In the genomic region with DNA sequence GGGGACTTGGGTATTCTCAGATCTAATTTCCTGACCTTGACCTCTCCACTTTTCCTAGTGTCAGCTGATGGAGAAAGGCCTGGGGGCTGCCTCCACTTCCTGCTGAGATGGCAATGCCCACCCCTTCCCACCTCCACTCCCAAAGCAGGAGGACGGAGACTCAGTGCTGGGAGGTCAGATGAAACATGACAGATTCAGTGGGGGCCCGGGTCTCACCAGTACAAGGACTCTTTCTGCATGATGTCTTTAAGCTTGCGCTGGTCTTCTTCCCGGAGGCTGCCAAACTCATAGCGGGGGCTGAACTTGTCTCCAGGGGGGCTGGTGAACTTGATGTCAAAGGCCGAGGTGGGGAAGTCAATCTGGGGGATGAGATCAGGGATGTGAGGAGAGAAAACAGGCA, we compare ENCODE assay signal across 17 cellular contexts. TPM values are rescaled to one million over a fixed set of nuclear protein-coding genes. Genes with fewer than 3 reads are reported as not detected.
A peak's percentile ranks its signal among the peaks of the same experiment; 100 is the strongest.
DNase-seq lines count a peak whose midpoint lies in the region; ATAC-seq and TF ChIP-seq lines count a peak whose summit lies in the region.
"Had no signal": no experiment of that assay in that cellular context is flagged by ENCODE, and none has a peak within 500 bp of the region (broad histone marks: within the 10 kb centered on the region; RNA-seq: fewer than 3 reads in every experiment).

No MANE protein-coding gene starts in this region.

- no peak for ATAC-seq in activated naive CD4-positive, alpha-beta T cell treated with anti-CD3 and anti-CD28 coated beads, Interleukin-2, amount 50 U/mL, for 72 hours
- no peak for ATAC-seq in naive thymus-derived CD4-positive, alpha-beta T cell

- H3K27ac ChIP-seq in naive thymus-derived CD4-positive, alpha-beta T cell (ENCODE audit: low read depth, low read length): no peak overlapping the region
- peak overlapping the region in 4 of 5 donors; percentile 8 to 93 (median 87) for H3K27ac ChIP-seq in stomach
- H3K27ac ChIP-seq: SJSA1 had no signal

- CTCF ChIA-PET in activated naive CD4-positive, alpha-beta T cell treated with anti-CD3 and anti-CD28 coated beads, Interleukin-2, amount 10 ng/mL, durations not matched to agents 7 days and 5 days (lab: Charles Lee): interaction anchor here (0.7 to 15.5 kb wide), 20 partner anchors 7 to 360 kb away, joined by 3 to 508 read pairs (median 8); a partner anchor contains a TSS
- CTCF ChIA-PET in naive thymus-derived CD4-positive, alpha-beta T cell (lab: Charles Lee): interaction anchor here (0.7 to 22.5 kb wide), 16 partner anchors 9 to 360 kb away, joined by 3 to 434 read pairs (median 5); a partner anchor contains a TSS

- no peaks in the 10 kb centered on the region for H3K27me3 ChIP-seq in naive thymus-derived CD4-positive, alpha-beta T cell (ENCODE audit: control insufficient read depth in 2 of 2, insufficient read depth in 2 of 2, low read length in 2 of 2)
- no peaks in the 10 kb centered on the region for H3K27me3 ChIP-seq in stomach
- H3K27me3 ChIP-seq: SJSA1 had no signal

- peaks cover 0 to 8% of the 10 kb centered on the region in 2 donors for H3K4me1 ChIP-seq in naive thymus-derived CD4-positive, alpha-beta T cell (ENCODE audit: control insufficient read depth in 2 of 2, insufficient read depth in 2 of 2, low read length in 2 of 2)
- H3K4me1 ChIP-seq in stomach: peaks cover 32 to 72% (median 58%) of the 10 kb centered on the region in 4 donors
- H3K4me1 ChIP-seq: SJSA1 had no signal

- WGBS in stomach, 5 donors: 72 to 92% (median 84%) methylated on average over 4 to 6 of the region's 6 CpGs

- H3K36me3 Mint-ChIP-seq in activated naive CD4-positive, alpha-beta T cell treated with anti-CD3 and anti-CD28 coated beads, Interleukin-2, amount 50 U/mL, for 72 hours: peaks cover 0 to 17% of the 10 kb centered on the region in 2 donors
- H3K36me3 Mint-ChIP-seq in activated naive CD4-positive, alpha-beta T cell treated with anti-CD3 and anti-CD28 coated beads, Interleukin-2, amount 10 ng/mL, durations not matched to agents 7 days and 5 days: peaks cover 54% of the 10 kb centered on the region
- peaks cover 85% of the 10 kb centered on the region for H3K36me3 Mint-ChIP-seq in brain
- peaks cover 0 to 48% (median 17%) of the 10 kb centered on the region in 5 donors for H3K36me3 Mint-ChIP-seq in naive thymus-derived CD4-positive, alpha-beta T cell

- H3K9me3 Mint-ChIP-seq in activated naive CD4-positive, alpha-beta T cell treated with anti-CD3 and anti-CD28 coated beads, Interleukin-2, amount 50 U/mL, for 72 hours: no peaks in the 10 kb centered on the region
- H3K9me3 Mint-ChIP-seq in activated naive CD4-positive, alpha-beta T cell treated with anti-CD3 and anti-CD28 coated beads, Interleukin-2, amount 10 ng/mL, durations not matched to agents 7 days and 5 days: no peaks in the 10 kb centered on the region
- H3K9me3 Mint-ChIP-seq in brain: no peaks in the 10 kb centered on the region
- H3K9me3 Mint-ChIP-seq in naive thymus-derived CD4-positive, alpha-beta T cell: no peaks in the 10 kb centered on the region
- H3K9me3 Mint-ChIP-seq: CD8-positive, alpha-beta T cell had no signal

- POLR2A ChIA-PET in naive thymus-derived CD4-positive, alpha-beta T cell (lab: Charles Lee): interaction anchor here (1.2 to 2.5 kb wide), 3 partner anchors 11 to 54 kb away, joined by 3 to 21 read pairs (median 11); a partner anchor contains a TSS

- peak overlapping the region; percentile 23 to 92 for H3K27ac Mint-ChIP-seq in activated naive CD4-positive, alpha-beta T cell treated with anti-CD3 and anti-CD28 coated beads, Interleukin-2, amount 50 U/mL, for 72 hours
- no peak overlapping the region for H3K27ac Mint-ChIP-seq in activated naive CD4-positive, alpha-beta T cell treated with anti-CD3 and anti-CD28 coated beads, Interleukin-2, amount 10 ng/mL, durations not matched to agents 7 days and 5 days
- peak overlapping the region; percentile 31 to 96 (median 91) for H3K27ac Mint-ChIP-seq in brain
- peak overlapping the region in 6 of 9 donors; percentile 8 to 73 (median 32) for H3K27ac Mint-ChIP-seq in naive thymus-derived CD4-positive, alpha-beta T cell

- no peak for DNase-seq in activated naive CD4-positive, alpha-beta T cell treated with anti-CD3 and anti-CD28 coated beads, Interleukin-2, amount 50 U/mL, for 72 hours (ENCODE audit: low spot score in 2 of 2)
- DNase-seq in activated naive CD4-positive, alpha-beta T cell treated with anti-CD3 and anti-CD28 coated beads, Interleukin-2, amount 10 ng/mL, durations not matched to agents 7 days and 5 days: no peak
- no peak for DNase-seq in naive thymus-derived CD4-positive, alpha-beta T cell
- DNase-seq in stomach (no peak), NCI-H2081 treated with DMSO at 0.1 percent for 48 hours (lab: John Stamatoyannopoulos, UW) (no peak), EL (no peak), hippocampal formation (lab: John Stamatoyannopoulos, UW) (no peak)
- DNase-seq: activated T-cell treated with anti-CD3 and anti-CD28 coated beads for 4 hours; CD8-positive, alpha-beta T cell; central memory CD4-positive, alpha-beta T cell; foreskin fibroblast; stimulated activated naive CD4-positive, alpha-beta T cell had no signal

- no peak overlapping the region for H3K4me3 ChIP-seq in naive thymus-derived CD4-positive, alpha-beta T cell (ENCODE audit: low read length)
- H3K4me3 ChIP-seq in stomach: no peak overlapping the region
- H3K4me3 ChIP-seq: A549, SJSA1, smooth muscle cell had no signal

- peaks cover 6 to 86% (median 21%) of the 10 kb centered on the region in 3 experiments for H3K36me3 ChIP-seq in naive thymus-derived CD4-positive, alpha-beta T cell (ENCODE audit: control insufficient read depth in 2 of 3, insufficient read depth in 3 of 3, low read length in 3 of 3)
- H3K36me3 ChIP-seq in stomach: peaks cover 25 to 82% (median 76%) of the 10 kb centered on the region in 4 donors
- H3K36me3 ChIP-seq: SJSA1 had no signal

- TF ChIP-seq POLR2A in stomach (IDR thresholded peaks at IDR 0.05): no peak

- H3K27me3 Mint-ChIP-seq in activated naive CD4-positive, alpha-beta T cell treated with anti-CD3 and anti-CD28 coated beads, Interleukin-2, amount 10 ng/mL, durations not matched to agents 7 days and 5 days: no peaks in the 10 kb centered on the region
- H3K27me3 Mint-ChIP-seq in brain: no peaks in the 10 kb centered on the region
- no peaks in the 10 kb centered on the region for H3K27me3 Mint-ChIP-seq in naive thymus-derived CD4-positive, alpha-beta T cell
- H3K27me3 Mint-ChIP-seq: activated naive CD8-positive, alpha-beta T cell had no signal

- no peaks in the 10 kb centered on the region for H3K9me3 ChIP-seq in naive thymus-derived CD4-positive, alpha-beta T cell (ENCODE audit: control insufficient read depth in 2 of 3, low read length in 3 of 3)
- no peaks in the 10 kb centered on the region for H3K9me3 ChIP-seq in stomach
- H3K9me3 ChIP-seq: A549, SJSA1 had no signal

- intact Hi-C loops in naive thymus-derived CD4-positive, alpha-beta T cell (cut with micrococcal nuclease): loop anchor here (2.0 to 5.0 kb wide), 3 partner anchors 14 to 315 kb away; a partner anchor contains a TSS
- intact Hi-C loops in stomach (cut with DNase I; ENCODE audit: low total_unique reads): loop anchor here (5.0 kb wide), 1 partner anchor 55 kb away; no protein-coding TSS in a partner anchor

- TF ChIP-seq EP300 in stomach (IDR thresholded peaks at IDR 0.05): no peak

- TF ChIP-seq CTCF in brain (conservative IDR thresholded peaks at IDR 0.05) (no peak), stomach (IDR thresholded peaks at IDR 0.05) (no peak)

- H3K4me1 Mint-ChIP-seq in activated naive CD4-positive, alpha-beta T cell treated with anti-CD3 and anti-CD28 coated beads, Interleukin-2, amount 10 ng/mL, durations not matched to agents 7 days and 5 days: peaks cover 58% of the 10 kb centered on the region
- H3K4me1 Mint-ChIP-seq in brain: peaks cover 22% of the 10 kb centered on the region
- peaks cover 3 to 37% (median 15%) of the 10 kb centered on the region in 7 donors for H3K4me1 Mint-ChIP-seq in naive thymus-derived CD4-positive, alpha-beta T cell

- H3K4me3 Mint-ChIP-seq in activated naive CD4-positive, alpha-beta T cell treated with anti-CD3 and anti-CD28 coated beads, Interleukin-2, amount 10 ng/mL, durations not matched to agents 7 days and 5 days: no peak overlapping the region
- no peak overlapping the region for H3K4me3 Mint-ChIP-seq in brain
- H3K4me3 Mint-ChIP-seq in naive thymus-derived CD4-positive, alpha-beta T cell: no peak overlapping the region
- H3K4me3 Mint-ChIP-seq: activated naive CD8-positive, alpha-beta T cell; CD8-positive, alpha-beta T cell had no signal

RNA-seq across cellular contexts. Expression of a gene that starts 35.6 kb away (rescaled TPM):
- total RNA-seq in activated naive CD4-positive, alpha-beta T cell treated with anti-CD3 and anti-CD28 coated beads, Interleukin-2, amount 50 U/mL, for 72 hours: 100 to 1,000 TPM in 1 of 2 donors, 10 to 100 TPM in 1; 54.6 to 138 TPM
- polyA plus RNA-seq in brain (ENCODE audit: insufficient read depth, low read depth, low replicate concordance): 11.4 TPM
- total RNA-seq in naive thymus-derived CD4-positive, alpha-beta T cell: 100 to 1,000 TPM in 2 of 5 experiments, 10 to 100 TPM in 3; 69.5 to 175 (median 73.0) TPM
- polyA plus RNA-seq in naive thymus-derived CD4-positive, alpha-beta T cell: 10 to 100 TPM; 14.1 to 19.3 TPM
- 10 to 100 TPM; 19.8 to 74.4 (median 51.6) TPM for total RNA-seq in stomach
- 10 to 100 TPM in 1 of 3 donors, 1 to 10 TPM in 2; 6.5 to 11.1 (median 9.3) TPM for polyA plus RNA-seq in stomach

RNA-seq across cellular contexts. Expression of a gene that starts 47.4 kb away (rescaled TPM):
- total RNA-seq in activated naive CD4-positive, alpha-beta T cell treated with anti-CD3 and anti-CD28 coated beads, Interleukin-2, amount 50 U/mL, for 72 hours: 10 to 100 TPM; 26.3 to 65.6 TPM
- polyA plus RNA-seq in brain (ENCODE audit: insufficient read depth, low read depth, low replicate concordance): 15.6 TPM
- 10 to 100 TPM; 26.8 to 41.9 (median 32.5) TPM for total RNA-seq in naive thymus-derived CD4-positive, alpha-beta T cell
- 1 to 10 TPM; 2.7 to 4.2 TPM for polyA plus RNA-seq in naive thymus-derived CD4-positive, alpha-beta T cell
- 100 to 1,000 TPM in 2 of 5 donors, 10 to 100 TPM in 3; 16.1 to 129 (median 65.3) TPM for total RNA-seq in stomach
- polyA plus RNA-seq in stomach: 1 to 10 TPM; 4.1 to 5.5 (median 5.0) TPM
